20 cellular contexts compared by ENCODE assay signal in genomic region chr3:66720508-66720907, GRCh38.
DNase-seq lines count a peak whose midpoint lies in the region; ATAC-seq and TF ChIP-seq lines count a peak whose summit lies in the region.
"Had no signal": no experiment of that assay in that cellular context is flagged by ENCODE, and none has a peak within 500 bp of the region (broad histone marks: within the 10 kb centered on the region; RNA-seq: fewer than 3 reads in every experiment).

No MANE protein-coding gene starts in this region.

- intact Hi-C loops in breast epithelium (cut with DNase I; ENCODE audit: low total_unique reads) = no loop called here
- intact Hi-C loops in mammary epithelial cell (cut with micrococcal nuclease) = no loop called here
- intact Hi-C loops in left lung (cut with DNase I) = no loop called here

- peak; percentile 31 for ATAC-seq in left lung
- no peak for ATAC-seq in GM19324 (IDR thresholded peaks at IDR 0.05; ENCODE audit: low FRiP score, unreplicated experiment)
- ATAC-seq: CD8-positive, alpha-beta T cell; HCT116 had no signal

- H3K4me3 ChIP-seq in breast epithelium (no peak overlapping the region), mammary epithelial cell (replicated peaks in 1 of 3; ENCODE audit: insufficient read depth in 1 of 3, low read depth in 2 of 3, low read length in 3 of 3) (no peak overlapping the region), left lung (no peak overlapping the region), rectal smooth muscle tissue (ENCODE audit: low read length) (no peak overlapping the region)
- H3K4me3 ChIP-seq: BLaER1, GM23338 had no signal

- POLR2A ChIA-PET in HEK293T (lab: Yijun Ruan, JAX) = no interaction called here

- no peak for TF ChIP-seq POLR2A in breast epithelium (IDR thresholded peaks at IDR 0.05)

- H4K20me1 ChIP-seq in mammary epithelial cell (ENCODE audit: insufficient read depth, low read length) = no peaks in the 10 kb centered on the region
- H4K20me1 ChIP-seq: BLaER1 had no signal

- H3K4me1 ChIP-seq in breast epithelium = peaks cover 0 to 4% of the 10 kb centered on the region in 2 donors
- no peaks in the 10 kb centered on the region for H3K4me1 ChIP-seq in mammary epithelial cell (ENCODE audit: insufficient read depth, low read length)
- H3K4me1 ChIP-seq in left lung = no peaks in the 10 kb centered on the region
- H3K4me1 ChIP-seq in rectal smooth muscle tissue (ENCODE audit: control insufficient read depth, insufficient read depth, low read length) = peaks cover 8% of the 10 kb centered on the region
- H3K4me1 ChIP-seq: Caco-2 had no signal

- peak overlapping the region; percentile 49 to 70 for H3K27ac ChIP-seq in breast epithelium
- H3K27ac ChIP-seq in mammary epithelial cell (ENCODE audit: insufficient read depth, low read depth, low read length) = no peak overlapping the region
- no peak overlapping the region for H3K27ac ChIP-seq in left lung
- peak overlapping the region; percentile 53 for H3K27ac ChIP-seq in rectal smooth muscle tissue (ENCODE audit: low read depth, low read length)
- H3K27ac ChIP-seq in substantia nigra (ENCODE audit: low read depth, low read length, poor library complexity, severe bottlenecking) = no peak overlapping the region
- H3K27ac ChIP-seq: 22Rv1, BLaER1, C4-2B had no signal

- BruUV-seq in mammary epithelial cell (replicated peaks; lab: Mats Ljungman, UMichigan) = no TSS peak

- no peak overlapping the region for H3K4me2 ChIP-seq in mammary epithelial cell (ENCODE audit: insufficient read depth, low read depth, low read length)
- H3K4me2 ChIP-seq: BLaER1 had no signal

- H3K27me3 ChIP-seq in breast epithelium = no peaks in the 10 kb centered on the region
- no peaks in the 10 kb centered on the region for H3K27me3 ChIP-seq in mammary epithelial cell (ENCODE audit: insufficient read depth, low read length)
- no peaks in the 10 kb centered on the region for H3K27me3 ChIP-seq in left lung
- H3K27me3 ChIP-seq in rectal smooth muscle tissue (ENCODE audit: control insufficient read depth, insufficient read depth, low read length) = no peaks in the 10 kb centered on the region
- H3K27me3 ChIP-seq: BLaER1 had no signal

- H3K36me3 ChIP-seq in breast epithelium = no peaks in the 10 kb centered on the region
- H3K36me3 ChIP-seq in mammary epithelial cell (ENCODE audit: insufficient read depth, low read length) = no peaks in the 10 kb centered on the region
- H3K36me3 ChIP-seq in left lung = no peaks in the 10 kb centered on the region
- H3K36me3 ChIP-seq in rectal smooth muscle tissue (ENCODE audit: control insufficient read depth, insufficient read depth, low read length) = no peaks in the 10 kb centered on the region
- H3K36me3 ChIP-seq: BLaER1 had no signal

- H3K9me3 ChIP-seq in breast epithelium = no peaks in the 10 kb centered on the region
- H3K9me3 ChIP-seq in mammary epithelial cell (replicated peaks; ENCODE audit: insufficient read depth, low read length) = no peaks in the 10 kb centered on the region
- H3K9me3 ChIP-seq in left lung = no peaks in the 10 kb centered on the region
- H3K9me3 ChIP-seq: BLaER1, Caco-2 had no signal

- WGBS in mammary epithelial cell (ENCODE audit: low coverage, missing lambda C conversion rate) = 35% methylated on average over 4 of the region's 4 CpGs

- DNase-seq in breast epithelium (ENCODE audit: low spot score in 2 of 2) (no peak), mammary epithelial cell (no peak), left lung (no peak), HEK293T (ENCODE audit: extremely low spot score) (no peak), NCI-H524 treated with DMSO at 0.1 percent for 48 hours (lab: John Stamatoyannopoulos, UW) (no peak), substantia nigra (lab: John Stamatoyannopoulos, UW) (no peak)
- DNase-seq: Caco-2; CD4-positive, CD25-positive, alpha-beta regulatory T cell; CD8-positive, alpha-beta T cell; DMS153; DND-41; H9; HFFc6 had no signal

- H3K9ac ChIP-seq in mammary epithelial cell (ENCODE audit: insufficient read depth, low read length) (no peak overlapping the region), rectal smooth muscle tissue (ENCODE audit: low read length) (no peak overlapping the region)
- H3K9ac ChIP-seq: BLaER1 had no signal

- dilution Hi-C loops in mammary epithelial cell (cut with HindIII; ENCODE audit: low sequenced_read_pairs) = no loop called here

- H2AFZ ChIP-seq in mammary epithelial cell (ENCODE audit: low read depth, low read length) = no peak overlapping the region

- CTCF ChIA-PET in mammary epithelial cell (lab: Charles Lee; ENCODE audit: low non-redundant PET) (no interaction called here), HEK293T (lab: Yijun Ruan, JAX) (no interaction called here)

- no peak for TF ChIP-seq CTCF in breast epithelium (IDR thresholded peaks at IDR 0.05)
- no peak for TF ChIP-seq CTCF in mammary epithelial cell (conservative IDR thresholded peaks at IDR 0.05 in 1 of 2, IDR thresholded peaks at IDR 0.05 in 1 of 2; ENCODE audit: extremely low read depth in 1 of 2, insufficient read depth in 1 of 2, low read depth in 1 of 2, low read length in 2 of 2)
- no peak for TF ChIP-seq CTCF in left lung (IDR thresholded peaks at IDR 0.05)

- in situ Hi-C loops in mammary epithelial cell (cut with MboI; ENCODE audit: low sequenced_read_pairs in 2 of 2) = no loop called here

- no peaks in the 10 kb centered on the region for H3K79me2 ChIP-seq in mammary epithelial cell (ENCODE audit: insufficient read depth, low read length)

TF ChIP-seq in HEK293T, 16 proteins besides CTCF, POLR2A, EP300 and RAD21:
- TF ChIP-seq CTBP1 (IDR thresholded peaks at IDR 0.05; ENCODE audit: borderline replicate concordance) (no peak), BHLHE40 (IDR thresholded peaks at IDR 0.05; ENCODE audit: borderline replicate concordance) (no peak), L3MBTL2 (conservative IDR thresholded peaks at IDR 0.05) (no peak), ARNT (IDR thresholded peaks at IDR 0.05) (no peak), FOXM1 (IDR thresholded peaks at IDR 0.05; ENCODE audit: borderline replicate concordance) (no peak), FOXA1 (IDR thresholded peaks at IDR 0.05) (no peak), ZNF384 (IDR thresholded peaks at IDR 0.05) (no peak), FOXK2 (IDR thresholded peaks at IDR 0.05) (no peak), SUZ12 (IDR thresholded peaks at IDR 0.05) (no peak), NFRKB (IDR thresholded peaks at IDR 0.05) (no peak), LEF1 (IDR thresholded peaks at IDR 0.05; ENCODE audit: borderline replicate concordance) (no peak), SP1 (IDR thresholded peaks at IDR 0.05) (no peak), ELF4 (IDR thresholded peaks at IDR 0.05) (no peak), HDGF (IDR thresholded peaks at IDR 0.05; ENCODE audit: borderline replicate concordance) (no peak), TARDBP (IDR thresholded peaks at IDR 0.05) (no peak), PKNOX1 (IDR thresholded peaks at IDR 0.05) (no peak)

Comparison
In these comparisons a context has a peak if more than half of its experiments do, and no peak if none do; other contexts are left out.
1. H3K27ac ChIP-seq: peak in breast epithelium (2 of 2) and rectal smooth muscle tissue (single experiment); none in mammary epithelial cell (single experiment), left lung (0 of 2) and substantia nigra (single experiment).